27 cellular contexts compared by ENCODE assay signal in genomic region chr18:30149585-30149984, GRCh38.
"Had no signal": no experiment of that assay in that cellular context is flagged by ENCODE, and none has a peak within 500 bp of the region (broad histone marks: within the 10 kb centered on the region; RNA-seq: fewer than 3 reads in every experiment).

No MANE protein-coding gene starts in this region.

- H2AFZ ChIP-seq: neural progenitor cell, parathyroid adenoma had no signal

- H3K4me3 ChIP-seq: neural progenitor cell, ovary, pancreas, prostate gland, psoas muscle, right atrium auricular region, sigmoid colon, skin epidermis, smooth muscle cell, spleen had no signal

- H3K4me2 ChIP-seq: neural progenitor cell, smooth muscle cell had no signal

- H3K4me1 ChIP-seq: neural progenitor cell, parathyroid adenoma, prostate gland, psoas muscle, right atrium auricular region, sigmoid colon, spleen had no signal

- ATAC-seq: naive thymus-derived CD8-positive, alpha-beta T cell; natural killer cell; natural killer cell treated with Interleukin-12 subunit alpha and Interleukin-12 subunit beta and Interleukin-15 and Interleukin-18, amount 100 ng/mL, for 72 hours; pancreas; psoas muscle; right cardiac atrium; sciatic nerve had no signal

- H3K36me3 ChIP-seq: neural progenitor cell, neutrophil, ovary, pancreas, prostate gland, right atrium auricular region, sigmoid colon, spleen had no signal

- H3K27ac ChIP-seq: neural progenitor cell, neutrophil, ovary, pancreas, parathyroid adenoma, prostate gland, psoas muscle, right atrium auricular region, sigmoid colon, skin epidermis, spleen had no signal

- H3K27me3 ChIP-seq: neural progenitor cell, neutrophil, ovary, pancreas, right atrium auricular region, sigmoid colon, spleen had no signal

- H3K9ac ChIP-seq: neural progenitor cell, parathyroid adenoma had no signal

- DNase-seq: naive thymus-derived CD8-positive, alpha-beta T cell; natural killer cell; nephron progenitor cell; nucleus accumbens; occipital lobe; ovary; pancreas; posterior cingulate gyrus; psoas muscle; retina; right cardiac atrium; sigmoid colon; small intestine; spleen; stimulated activated CD4-positive, alpha-beta T cell treated with anti-CD3 and anti-CD28 coated beads, Interleukin-12 subunit alpha, Interleukin-12 subunit beta, amount 100 ng/mL, for 4 hours; stimulated activated CD4-positive, alpha-beta T cell treated with anti-CD3 and anti-CD28 coated beads, Interleukin-15, amount 100 ng/mL, for 24 hours; stimulated activated CD4-positive, alpha-beta T cell treated with anti-CD3 and anti-CD28 coated beads, Interleukin-1b, Interleukin-23, amount 100 ng/mL, for 48 hours; stimulated activated CD4-positive, alpha-beta T cell treated with anti-CD3 and anti-CD28 coated beads, Interleukin-2, amount 100 ng/mL, for 24 hours had no signal

- H3K9me3 ChIP-seq: neutrophil, ovary, pancreas, prostate gland, psoas muscle, right atrium auricular region, sigmoid colon had no signal

- H3K79me2 ChIP-seq: parathyroid adenoma had no signal
